ENCODE assay signal across 8 cellular contexts in the genomic region with DNA sequence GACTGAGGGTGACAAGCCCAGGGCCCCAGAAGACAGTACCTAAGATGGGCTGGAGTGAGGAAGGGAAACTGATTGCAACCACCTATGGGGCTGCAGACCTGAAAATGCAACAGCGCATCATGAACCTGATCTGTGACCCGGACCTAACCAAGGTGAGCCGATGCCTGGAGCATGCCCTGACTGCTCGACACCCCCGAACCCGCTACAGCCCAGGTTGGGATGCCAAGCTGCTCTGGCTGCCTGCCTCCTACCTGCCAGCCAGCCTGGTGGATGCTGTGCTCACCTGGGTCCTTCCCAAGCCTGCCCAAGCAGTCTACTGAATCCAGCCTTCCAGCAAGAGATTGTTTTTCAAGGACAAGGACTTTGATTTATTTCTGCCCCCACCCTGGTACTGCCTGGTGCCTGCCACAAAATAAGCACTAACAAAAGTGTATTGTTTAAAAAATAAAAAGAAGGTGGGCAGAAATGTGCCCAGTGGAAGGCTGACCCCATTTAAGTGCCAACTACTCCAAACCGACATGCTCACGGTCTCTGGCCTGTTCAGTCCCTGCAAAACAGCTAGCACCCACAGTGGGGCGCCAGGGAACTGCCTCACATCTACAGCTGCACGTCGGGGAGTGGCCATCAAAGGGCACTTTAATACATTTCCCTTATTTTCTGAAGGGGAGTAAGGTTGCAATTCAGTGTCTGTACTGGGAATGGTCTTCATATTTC. TPM values are rescaled to one million over a fixed set of nuclear protein-coding genes. Genes with fewer than 3 reads are reported as not detected.
DNase-seq lines count a peak whose midpoint lies in the region; ATAC-seq and TF ChIP-seq lines count a peak whose summit lies in the region.

No MANE protein-coding gene starts in this region.

- no peak for TF ChIP-seq POLR2A in thyroid gland (IDR thresholded peaks at IDR 0.05)

- intact Hi-C loops in thyroid gland (cut with DNase I) = no loop called here

- DNase-seq in AG09309 (ENCODE audit: low read depth) (no peak), NCI-H524 (lab: John Stamatoyannopoulos, UW) (peak; percentile 45 to 63), epithelial cell of proximal tubule (ENCODE audit: low read depth) (no peak), thyroid gland (peak; percentile 69 to 70)
- DNase-seq in activated CD4-positive, alpha-beta memory T cell treated with anti-CD3 and anti-CD28 coated beads, Interleukin-2, amount 10 ng/mL, durations not matched to agents 7 days and 5 days = peak; percentile 77
- DNase-seq in naive thymus-derived CD8-positive, alpha-beta T cell = peak in 9 of 10 donors; percentile 30 to 82 (median 54)

- POLR2A ChIA-PET in activated CD4-positive, alpha-beta memory T cell treated with anti-CD3 and anti-CD28 coated beads, Interleukin-2, amount 10 ng/mL, durations not matched to agents 7 days and 5 days (lab: Charles Lee) = interaction anchor here (1.3 to 2.3 kb wide), 3 partner anchors 8 to 14 kb away, joined by 5 to 14 read pairs (median 8); partner anchors contain the start of gene BLOC1S1
- POLR2A ChIA-PET in naive thymus-derived CD8-positive, alpha-beta T cell (lab: Charles Lee) = interaction anchor here (1.0 to 2.9 kb wide), 2 partner anchors 13 to 93 kb away, joined by 3 to 22 read pairs; partner anchors contain the start of gene SARNP

- TF ChIP-seq CTCF in AG09309 (IDR thresholded peaks at IDR 0.05; ENCODE audit: control insufficient read depth, insufficient read depth, low read depth, low read length, missing control alignments) = peak; percentile 69
- TF ChIP-seq CTCF in epithelial cell of proximal tubule (conservative IDR thresholded peaks at IDR 0.05; ENCODE audit: low read depth, low read length) = peak; percentile 76
- peak in 5 of 6 experiments; percentile 24 to 55 (median 38) for TF ChIP-seq CTCF in thyroid gland (IDR thresholded peaks at IDR 0.05)

- 56 to 60% methylated on average over 9 to 10 of the region's 11 CpGs for WGBS in thyroid gland, 2 donors

- no peak overlapping the region for H3K4me3 Mint-ChIP-seq in activated CD4-positive, alpha-beta memory T cell treated with anti-CD3 and anti-CD28 coated beads, Interleukin-2, amount 10 ng/mL, durations not matched to agents 7 days and 5 days
- H3K4me3 Mint-ChIP-seq in naive thymus-derived CD8-positive, alpha-beta T cell = peak overlapping the region in 3 of 10 donors; percentile 21 to 38 (median 30)

- no peaks in the 10 kb centered on the region for H3K9me3 ChIP-seq in thyroid gland

- H3K9me3 Mint-ChIP-seq in activated CD4-positive, alpha-beta memory T cell treated with anti-CD3 and anti-CD28 coated beads, Interleukin-2, amount 10 ng/mL, durations not matched to agents 7 days and 5 days = no peaks in the 10 kb centered on the region
- H3K9me3 Mint-ChIP-seq in naive thymus-derived CD8-positive, alpha-beta T cell = no peaks in the 10 kb centered on the region

- H3K4me1 Mint-ChIP-seq in activated CD4-positive, alpha-beta memory T cell treated with anti-CD3 and anti-CD28 coated beads, Interleukin-2, amount 10 ng/mL, durations not matched to agents 7 days and 5 days = peaks cover 48% of the 10 kb centered on the region
- H3K4me1 Mint-ChIP-seq in naive thymus-derived CD8-positive, alpha-beta T cell = peaks cover 16 to 43% (median 34%) of the 10 kb centered on the region in 4 donors

- H3K27ac ChIP-seq in thyroid gland = peak overlapping the region in 2 of 3 donors; percentile 45 to 52

- peaks cover 24 to 27% of the 10 kb centered on the region in 2 donors for H3K36me3 ChIP-seq in thyroid gland

- ATAC-seq in GM21515 (IDR thresholded peaks at IDR 0.05; ENCODE audit: unreplicated experiment) (peak; percentile 33), GM19395 (IDR thresholded peaks at IDR 0.05; ENCODE audit: unreplicated experiment) (no peak)
- peak; percentile 45 to 65 for ATAC-seq in naive thymus-derived CD8-positive, alpha-beta T cell

- CTCF ChIA-PET in activated CD4-positive, alpha-beta memory T cell treated with anti-CD3 and anti-CD28 coated beads, Interleukin-2, amount 10 ng/mL, durations not matched to agents 7 days and 5 days (lab: Charles Lee) = interaction anchor here (0.7 to 3.1 kb wide), 9 partner anchors 8 to 93 kb away, joined by 3 to 50 read pairs (median 4); partner anchors contain the start of genes BLOC1S1, ORMDL2 and SARNP

- peaks cover 22% of the 10 kb centered on the region for H3K36me3 Mint-ChIP-seq in activated CD4-positive, alpha-beta memory T cell treated with anti-CD3 and anti-CD28 coated beads, Interleukin-2, amount 10 ng/mL, durations not matched to agents 7 days and 5 days (ENCODE audit: low read depth)
- H3K36me3 Mint-ChIP-seq in naive thymus-derived CD8-positive, alpha-beta T cell = peaks cover 0 to 13% (median 0%) of the 10 kb centered on the region in 3 donors

- H3K4me3 ChIP-seq in AG09309 (ENCODE audit: control insufficient read depth, low read depth, low read length) = no peak overlapping the region
- no peak overlapping the region for H3K4me3 ChIP-seq in epithelial cell of proximal tubule (ENCODE audit: low read depth, low read length)
- no peak overlapping the region for H3K4me3 ChIP-seq in thyroid gland (replicated peaks in 1 of 3)

- no peaks in the 10 kb centered on the region for H3K27me3 ChIP-seq in thyroid gland

- no peaks in the 10 kb centered on the region for H3K27me3 Mint-ChIP-seq in activated CD4-positive, alpha-beta memory T cell treated with anti-CD3 and anti-CD28 coated beads, Interleukin-2, amount 10 ng/mL, durations not matched to agents 7 days and 5 days
- no peaks in the 10 kb centered on the region for H3K27me3 Mint-ChIP-seq in naive thymus-derived CD8-positive, alpha-beta T cell

- peaks cover 30 to 60% of the 10 kb centered on the region in 2 donors for H3K4me1 ChIP-seq in thyroid gland

- H3K27ac Mint-ChIP-seq in activated CD4-positive, alpha-beta memory T cell treated with anti-CD3 and anti-CD28 coated beads, Interleukin-2, amount 10 ng/mL, durations not matched to agents 7 days and 5 days = peak overlapping the region; percentile 21
- peak overlapping the region; percentile 3 to 89 (median 72) for H3K27ac Mint-ChIP-seq in naive thymus-derived CD8-positive, alpha-beta T cell

RNA-seq across cellular contexts. Expression of gene RDH5, which starts 4.2 kb away (rescaled TPM):
- 10 to 100 TPM in 1 of 2 experiments, 1 to 10 TPM in 1; 9.5 to 10.5 TPM for total RNA-seq in activated CD4-positive, alpha-beta memory T cell treated with anti-CD3 and anti-CD28 coated beads, Interleukin-2, amount 10 ng/mL, durations not matched to agents 7 days and 5 days
- total RNA-seq in epithelial cell of proximal tubule (2.3 and 2.5 TPM in 2 replicates), thyroid gland (1 to 10 TPM in 3 of 4 donors, under 1 TPM in 1; 0.94 to 9.7 (median 6.8) TPM)
- 10 to 100 TPM; 28.8 to 30.4 TPM for total RNA-seq in naive thymus-derived CD8-positive, alpha-beta T cell
- 1 to 10 TPM in 2 of 3 donors, not detected in 1; 1.0 to 1.4 TPM for polyA plus RNA-seq in naive thymus-derived CD8-positive, alpha-beta T cell

RNA-seq across cellular contexts. Expression of gene CD63, which starts 4.4 kb away (rescaled TPM):
- 100 to 1,000 TPM; 177 to 185 TPM for total RNA-seq in activated CD4-positive, alpha-beta memory T cell treated with anti-CD3 and anti-CD28 coated beads, Interleukin-2, amount 10 ng/mL, durations not matched to agents 7 days and 5 days
- total RNA-seq in epithelial cell of proximal tubule (758 and 1,095 TPM in 2 replicates), thyroid gland (1,000 to 10,000 TPM in 3 of 4 donors, 100 to 1,000 TPM in 1; 683 to 1,145 (median 1,122) TPM)
- 10 to 100 TPM; 41.0 to 46.5 TPM for total RNA-seq in naive thymus-derived CD8-positive, alpha-beta T cell
- polyA plus RNA-seq in naive thymus-derived CD8-positive, alpha-beta T cell = 100 to 1,000 TPM; 119 to 412 (median 135) TPM

RNA-seq across cellular contexts. Expression of gene BLOC1S1, which starts 8.5 kb away (rescaled TPM):
- total RNA-seq in activated CD4-positive, alpha-beta memory T cell treated with anti-CD3 and anti-CD28 coated beads, Interleukin-2, amount 10 ng/mL, durations not matched to agents 7 days and 5 days = 100 to 1,000 TPM; 156 to 162 TPM
- total RNA-seq in epithelial cell of proximal tubule (157 and 187 TPM in 2 replicates), thyroid gland (100 to 1,000 TPM; 117 to 440 (median 246) TPM)
- total RNA-seq in naive thymus-derived CD8-positive, alpha-beta T cell = 10 to 100 TPM; 62.9 to 65.7 TPM
- 100 to 1,000 TPM in 2 of 3 donors, 10 to 100 TPM in 1; 84.3 to 133 (median 117) TPM for polyA plus RNA-seq in naive thymus-derived CD8-positive, alpha-beta T cell

RNA-seq across cellular contexts. Expression of gene ITGA7, which starts 16.7 kb away (rescaled TPM):
- total RNA-seq in activated CD4-positive, alpha-beta memory T cell treated with anti-CD3 and anti-CD28 coated beads, Interleukin-2, amount 10 ng/mL, durations not matched to agents 7 days and 5 days = 1 to 10 TPM; 1.9 to 2.0 TPM
- total RNA-seq in epithelial cell of proximal tubule = 3.8 and 7.7 TPM in 2 replicates
- 1 to 10 TPM; 5.2 to 7.0 TPM for total RNA-seq in naive thymus-derived CD8-positive, alpha-beta T cell
- polyA plus RNA-seq in naive thymus-derived CD8-positive, alpha-beta T cell = 1 to 10 TPM in 2 of 3 donors, not detected in 1; 1.5 to 1.7 TPM
- 10 to 100 TPM in 2 of 4 donors, 1 to 10 TPM in 2; 7.9 to 16.9 (median 9.8) TPM for total RNA-seq in thyroid gland

RNA-seq across cellular contexts. Expression of gene GDF11, which starts 18.5 kb away (rescaled TPM):
- total RNA-seq in activated CD4-positive, alpha-beta memory T cell treated with anti-CD3 and anti-CD28 coated beads, Interleukin-2, amount 10 ng/mL, durations not matched to agents 7 days and 5 days = 1 to 10 TPM; 7.2 to 7.9 TPM
- total RNA-seq in epithelial cell of proximal tubule (2.8 and 8.5 TPM in 2 replicates), thyroid gland (1 to 10 TPM; 4.8 to 7.5 (median 6.7) TPM)
- 1 to 10 TPM; 5.8 to 7.7 TPM for total RNA-seq in naive thymus-derived CD8-positive, alpha-beta T cell
- 1 to 10 TPM in 1 of 3 donors, under 1 TPM in 2; 0.82 to 1.5 (median 0.99) TPM for polyA plus RNA-seq in naive thymus-derived CD8-positive, alpha-beta T cell

Comparison
In these comparisons a context has a peak if more than half of its experiments do, and no peak if none do; other contexts are left out.
1. DNase-seq: peak in NCI-H524 (2 of 2), activated CD4-positive, alpha-beta memory T cell treated with anti-CD3 and anti-CD28 coated beads, Interleukin-2, amount 10 ng/mL, durations not matched to agents 7 days and 5 days (single experiment), naive thymus-derived CD8-positive, alpha-beta T cell (9 of 10) and thyroid gland (2 of 2); none in AG09309 (single experiment) and epithelial cell of proximal tubule (single experiment).
2. Peak in every context shown above with its lines, with median percentiles within 50 percentile points of each other: CTCF ChIP-seq.